ENCODE assay signal across 16 cellular contexts in the genomic region with DNA sequence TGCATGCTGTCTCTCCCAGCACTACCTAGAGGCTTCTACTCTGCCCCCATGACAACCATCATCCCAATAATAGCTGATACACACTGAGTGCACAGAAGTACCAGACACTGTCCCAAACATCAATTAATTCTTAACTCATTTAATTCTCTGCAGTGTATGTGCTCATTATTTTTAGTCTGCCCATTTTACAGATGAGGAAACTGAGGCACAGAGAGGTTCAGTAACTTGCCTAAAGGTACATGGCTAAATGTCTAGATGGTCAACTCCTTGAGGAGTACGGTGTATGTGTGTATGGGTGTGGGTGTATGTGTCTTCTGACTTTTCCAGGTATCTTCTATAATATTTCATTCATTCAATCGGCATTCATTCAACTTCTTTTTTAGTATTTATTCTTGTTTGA.
"Had no signal": no experiment of that assay in that cellular context is flagged by ENCODE, and none has a peak within 500 bp of the region (broad histone marks: within the 10 kb centered on the region; RNA-seq: fewer than 3 reads in every experiment).

No MANE protein-coding gene starts in this region.

- H3K9ac ChIP-seq: KMS-11 had no signal

- H3K36me3 ChIP-seq: Peyer's patch, SJSA1 had no signal

- H3K4me1 ChIP-seq: SJSA1 had no signal

- H3K27me3 ChIP-seq: Peyer's patch, SJSA1 had no signal

- H3K4me3 ChIP-seq: Peyer's patch, SJSA1, SK-N-MC had no signal

- H3K9me3 ChIP-seq: Peyer's patch, SJSA1 had no signal

- DNase-seq: IMR-90; Kasumi-1; MM.1S; NCI-H1436; NCI-H2171; NCI-H226; NCI-H82; NK-92 treated with Interleukin-12 subunit alpha and Interleukin-12 subunit beta, amount 100 ng/mL, for 24 hours; PC-3; Peyer's patch; Right ventricle myocardium superior; RPMI8226; SIG-M5 had no signal

- H3K27ac ChIP-seq: KMS-11, SJSA1, SK-N-MC had no signal

- H3K4me2 ChIP-seq: KMS-11 had no signal
